Comparison of ENCODE assay signal across 23 cellular contexts in genomic region chr11:31656051-31656450, GRCh38.
DNase-seq lines count a peak whose midpoint lies in the region; ATAC-seq, FAIRE-seq and TF ChIP-seq lines count a peak whose summit lies in the region.
"Had no signal": no experiment of that assay in that cellular context is flagged by ENCODE, and none has a peak within 500 bp of the region (broad histone marks: within the 10 kb centered on the region; RNA-seq: fewer than 3 reads in every experiment).

No MANE protein-coding gene starts in this region.

- FAIRE-seq in islet of Langerhans (lab: Jason Lieb, UNC) = peak; percentile 9
- FAIRE-seq: H1, pancreas had no signal

- peak; percentile 33 for DNase-seq in AG10803 (ENCODE audit: low read depth)
- peak; percentile 33 for DNase-seq in NCI-H226
- DNase-seq in cardiac fibroblast (ENCODE audit: low read depth in 2 of 2) = peak; percentile 29 to 58
- DNase-seq: activated CD4-positive, alpha-beta T cell treated with anti-CD3 and anti-CD28 coated beads for 36 hours; activated CD8-positive, alpha-beta memory T cell treated with anti-CD3 and anti-CD28 coated beads, Interleukin-2, amount 50 U/mL, for 4 hours; activated effector memory CD4-positive, alpha-beta T cell treated with anti-CD3 and anti-CD28 coated beads, Interleukin-2, amount 50 U/mL, for 16 hours; amygdala; CD4-positive, CD25-positive, alpha-beta regulatory T cell; DMS153; KG1; NCI-H1105 treated with DMSO at 0.1 percent for 48 hours; NCI-H526 treated with DMSO at 0.1 percent for 48 hours; pancreas; stimulated activated CD4-positive, alpha-beta T cell treated with anti-CD3 and anti-CD28 coated beads, Interleukin-2, amount 100 ng/mL, for 48 hours; stomach had no signal

- H3K4me3 ChIP-seq in AG10803 (ENCODE audit: low read length) = no peak overlapping the region
- no peak overlapping the region for H3K4me3 ChIP-seq in cardiac fibroblast (replicated peaks in 1 of 2; ENCODE audit: low read depth in 2 of 2, low read length in 2 of 2)
- H3K4me3 ChIP-seq: gastroesophageal sphincter, pancreas, SK-N-MC, stomach had no signal

- TF ChIP-seq CTCF in AG10803 (conservative IDR thresholded peaks at IDR 0.05; ENCODE audit: low read length) = no peak
- no peak for TF ChIP-seq CTCF in cardiac fibroblast (IDR thresholded peaks at IDR 0.05; ENCODE audit: low read depth, low read length)

- ATAC-seq in GM21529 (IDR thresholded peaks at IDR 0.05; ENCODE audit: unreplicated experiment) (no peak), HG03520 (IDR thresholded peaks at IDR 0.05; ENCODE audit: unreplicated experiment) (no peak), GM19452 (IDR thresholded peaks at IDR 0.05; ENCODE audit: unreplicated experiment) (no peak), GM19328 (IDR thresholded peaks at IDR 0.05; ENCODE audit: unreplicated experiment) (no peak)
- ATAC-seq: activated CD4-positive, alpha-beta T cell treated with anti-CD3 and anti-CD28 coated beads for 36 hours; gastroesophageal sphincter; pancreas had no signal
